Comparison of ENCODE assay signal across 8 cellular contexts in the genomic region with DNA sequence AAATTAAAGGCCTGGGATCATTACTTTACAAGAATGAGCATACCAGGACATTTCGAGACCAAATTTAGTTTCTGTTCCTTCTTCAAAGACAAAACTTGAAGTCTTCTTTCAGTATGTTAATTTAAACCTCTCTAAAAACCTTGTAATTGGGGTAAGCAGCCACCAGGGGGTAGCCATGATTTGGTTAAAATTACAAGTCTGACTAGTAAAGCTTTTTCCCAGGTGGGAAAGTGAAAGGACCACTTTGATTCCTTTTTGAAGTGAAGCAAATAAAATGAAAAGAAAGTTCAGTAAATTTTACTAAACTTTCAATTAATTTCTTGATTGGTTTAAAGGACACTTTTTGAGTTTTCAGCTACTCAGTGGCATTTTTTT.
DNase-seq lines count a peak whose midpoint lies in the region; ATAC-seq and TF ChIP-seq lines count a peak whose summit lies in the region.

No MANE protein-coding gene starts in this region.

- in situ Hi-C loops in GM13977 (cut with MboI; ENCODE audit: low pct_unique_long_range_greater_than_20kb, low sequenced_read_pairs, unreplicated experiment), result no loop called here

- TF ChIP-seq CTCF in GM13977 (IDR thresholded peaks at IDR 0.05; ENCODE audit: extremely low read depth, insufficient read depth, missing control alignments) (peak; percentile 63), foreskin keratinocyte (conservative IDR thresholded peaks at IDR 0.05) (peak; percentile 65)

- DNase-seq in A172 (ENCODE audit: low spot score), result peak; percentile 14
- peak; percentile 28 for DNase-seq in GM13977 (ENCODE audit: low spot score)
- peak; percentile 30 for DNase-seq in NCI-H460 (ENCODE audit: extremely low read depth, low read depth)
- DNase-seq in foreskin keratinocyte, result no peak
- no peak for DNase-seq in NCI-H1105 (lab: John Stamatoyannopoulos, UW)
- DNase-seq in SHP77 treated with DMSO at 0.1 percent for 48 hours (lab: John Stamatoyannopoulos, UW), result no peak
- DNase-seq in GOT3 (lab: John Stamatoyannopoulos, UW), result no peak

- no peaks in the 10 kb centered on the region for H3K27me3 ChIP-seq in foreskin keratinocyte

- ATAC-seq in HG02678 (IDR thresholded peaks at IDR 0.05; ENCODE audit: unreplicated experiment) (peak; percentile 85), foreskin keratinocyte (no peak)

- no peaks in the 10 kb centered on the region for H3K4me1 ChIP-seq in foreskin keratinocyte

- no peak overlapping the region for H3K27ac ChIP-seq in foreskin keratinocyte

Comparison
In these comparisons a context has a peak if more than half of its experiments do, and no peak if none do; other contexts are left out.
1. DNase-seq: peak in A172 (single experiment), GM13977 (single experiment) and NCI-H460 (single experiment); none in foreskin keratinocyte (0 of 2), NCI-H1105 (single experiment), SHP77 treated with DMSO at 0.1 percent for 48 hours (single experiment) and GOT3 (single experiment).